Comparison of ENCODE assay signal across 17 cellular contexts in the genomic region with DNA sequence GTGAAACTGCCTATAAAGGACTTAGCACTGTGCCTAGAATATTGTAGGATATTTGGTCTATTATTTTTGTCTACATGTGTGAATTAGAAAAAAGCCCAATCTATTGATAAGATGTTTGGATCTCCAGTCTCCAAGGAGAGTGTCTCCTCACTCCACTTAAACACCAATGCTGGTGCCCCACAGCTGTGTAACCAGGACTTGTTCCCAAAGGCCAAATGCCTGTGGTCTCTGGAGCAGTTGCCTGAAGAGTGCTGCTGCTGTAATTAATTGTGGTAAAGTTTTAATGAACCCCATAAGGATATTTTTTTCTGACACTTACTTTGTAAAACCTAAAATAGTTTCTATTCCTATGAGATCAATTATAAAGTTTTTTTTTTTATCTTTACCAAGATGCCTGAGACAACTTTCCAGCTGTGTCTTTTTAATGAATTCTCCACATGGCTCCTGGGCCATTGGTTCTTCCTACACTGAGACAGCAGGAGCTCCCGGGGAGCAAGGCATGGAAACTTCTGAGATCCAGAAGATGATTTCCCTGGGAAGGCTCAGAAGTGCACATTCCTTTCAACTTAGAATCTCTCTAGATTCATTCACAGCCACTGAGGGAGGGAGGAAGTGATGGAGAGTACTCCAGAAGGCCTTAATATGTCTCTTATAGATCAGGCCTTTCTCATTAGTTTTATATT. TPM values are rescaled to one million over a fixed set of nuclear protein-coding genes. Genes with fewer than 3 reads are reported as not detected.
A peak's percentile ranks its signal among the peaks of the same experiment; 100 is the strongest.
DNase-seq lines count a peak whose midpoint lies in the region; ATAC-seq and TF ChIP-seq lines count a peak whose summit lies in the region.
"Had no signal": no experiment of that assay in that cellular context is flagged by ENCODE, and none has a peak within 500 bp of the region (broad histone marks: within the 10 kb centered on the region; RNA-seq: fewer than 3 reads in every experiment).

No MANE protein-coding gene starts in this region.

- ATAC-seq in right cardiac atrium (no peak), left ventricle myocardium superior (peak; percentile 81), upper lobe of right lung (no peak)
- ATAC-seq: GM12878, HepG2 had no signal

- TF ChIP-seq CTCF in left ventricle myocardium inferior (IDR thresholded peaks at IDR 0.05; ENCODE audit: borderline replicate concordance) = no peak
- TF ChIP-seq CTCF in VCaP (conservative IDR thresholded peaks at IDR 0.05) = no peak
- TF ChIP-seq CTCF in upper lobe of right lung (IDR thresholded peaks at IDR 0.05) = no peak

- H3K27ac ChIP-seq in left ventricle myocardium inferior (replicated peaks) (peak overlapping the region; percentile 55), right cardiac atrium (ENCODE audit: low read length) (no peak overlapping the region), VCaP (peak overlapping the region; percentile 2; the same call in 1 of the 2 replicates), upper lobe of right lung (peak overlapping the region; percentile 18)
- H3K27ac ChIP-seq: BLaER1 treated with 17β-estradiol and CSF1 and Interleukin-3, amounts not matched to agents 10 nM and 100 nM had no signal

- WGBS in right cardiac atrium = 43% methylated on average over 1 of the region's 1 CpG

- H3K9me3 ChIP-seq in left ventricle myocardium inferior (replicated peaks) (peaks cover 2% of the 10 kb centered on the region), right cardiac atrium (ENCODE audit: control insufficient read depth, low read length) (no peaks in the 10 kb centered on the region), upper lobe of right lung (no peaks in the 10 kb centered on the region)
- H3K9me3 ChIP-seq: BLaER1 treated with 17β-estradiol and CSF1 and Interleukin-3, amounts not matched to agents 10 nM and 100 nM had no signal

- intact Hi-C loops in left ventricle myocardium inferior (cut with micrococcal nuclease) = no loop called here
- intact Hi-C loops in right cardiac atrium (cut with DNase I) = no loop called here
- intact Hi-C loops in left ventricle myocardium superior (cut with micrococcal nuclease) = no loop called here
- intact Hi-C loops in upper lobe of right lung (cut with DNase I) = no loop called here

- H3K36me3 ChIP-seq in left ventricle myocardium inferior (no peaks in the 10 kb centered on the region), upper lobe of right lung (no peaks in the 10 kb centered on the region)
- H3K36me3 ChIP-seq: BLaER1 treated with 17β-estradiol and CSF1 and Interleukin-3, amounts not matched to agents 10 nM and 100 nM had no signal

- H3K4me1 ChIP-seq in left ventricle myocardium inferior (peaks cover 4% of the 10 kb centered on the region), right cardiac atrium (ENCODE audit: control insufficient read depth, insufficient read depth, low read length) (no peaks in the 10 kb centered on the region), upper lobe of right lung (no peaks in the 10 kb centered on the region)

- H3K4me3 ChIP-seq in left ventricle myocardium inferior = no peak overlapping the region
- no peak overlapping the region for H3K4me3 ChIP-seq in right cardiac atrium (ENCODE audit: low read length)
- no peak overlapping the region for H3K4me3 ChIP-seq in upper lobe of right lung
- H3K4me3 ChIP-seq: BLaER1 treated with 17β-estradiol and CSF1 and Interleukin-3, amounts not matched to agents 10 nM and 100 nM; GM12878 had no signal

- H3K27me3 ChIP-seq in left ventricle myocardium inferior (ENCODE audit: low read depth) (no peaks in the 10 kb centered on the region), right cardiac atrium (ENCODE audit: control insufficient read depth, insufficient read depth) (no peaks in the 10 kb centered on the region), upper lobe of right lung (no peaks in the 10 kb centered on the region)
- H3K27me3 ChIP-seq: BLaER1 treated with 17β-estradiol and CSF1 and Interleukin-3, amounts not matched to agents 10 nM and 100 nM had no signal

- DNase-seq in left ventricle myocardium inferior = no peak
- no peak for DNase-seq in right cardiac atrium
- no peak for DNase-seq in left ventricle myocardium superior
- DNase-seq in upper lobe of right lung = no peak
- no peak for DNase-seq in NCI-H526 treated with DMSO at 0.1 percent for 48 hours (lab: John Stamatoyannopoulos, UW)
- DNase-seq in AG08395 (ENCODE audit: low spot score) = no peak
- DNase-seq in HK-2 (ENCODE audit: unreplicated experiment) = no peak
- DNase-seq: CD4-positive, CD25-positive, alpha-beta regulatory T cell; GOT3; H9 had no signal

RNA-seq across cellular contexts. Expression of a gene that starts 11.2 kb away (rescaled TPM):
- total RNA-seq in left ventricle myocardium inferior (not detected), right cardiac atrium (not detected), left ventricle myocardium superior (not detected), upper lobe of right lung (not detected)
- polyA plus RNA-seq in right cardiac atrium = not detected
- total RNA-seq: CD4-positive, CD25-positive, alpha-beta regulatory T cell; Daoy; G401; GM12878; H9; HepG2 had no signal
- polyA plus RNA-seq: AG04450; CD4-positive, CD25-positive, alpha-beta regulatory T cell; HepG2 had no signal

RNA-seq across cellular contexts. Expression of a gene that starts 32.1 kb away (rescaled TPM):
- not detected for total RNA-seq in left ventricle myocardium inferior
- total RNA-seq in right cardiac atrium = not detected
- not detected for polyA plus RNA-seq in right cardiac atrium
- not detected for total RNA-seq in left ventricle myocardium superior
- total RNA-seq in upper lobe of right lung = not detected
- total RNA-seq: CD4-positive, CD25-positive, alpha-beta regulatory T cell; Daoy; G401; GM12878; HepG2 had no signal
- polyA plus RNA-seq: AG04450; CD4-positive, CD25-positive, alpha-beta regulatory T cell; GM12878 had no signal

RNA-seq across cellular contexts. Expression of a gene that starts 37.4 kb away (rescaled TPM):
- not detected for total RNA-seq in left ventricle myocardium inferior
- total RNA-seq in right cardiac atrium = not detected
- not detected for polyA plus RNA-seq in right cardiac atrium
- total RNA-seq in left ventricle myocardium superior = not detected
- total RNA-seq in upper lobe of right lung = not detected
- total RNA-seq: CD4-positive, CD25-positive, alpha-beta regulatory T cell; Daoy; G401; GM12878; H9; HepG2 had no signal
- polyA plus RNA-seq: AG04450; CD4-positive, CD25-positive, alpha-beta regulatory T cell; GM12878 had no signal

RNA-seq across cellular contexts. Expression of a gene that starts 48.5 kb away (rescaled TPM):
- not detected for total RNA-seq in left ventricle myocardium inferior
- total RNA-seq in right cardiac atrium = not detected
- polyA plus RNA-seq in right cardiac atrium = not detected
- not detected for total RNA-seq in left ventricle myocardium superior
- not detected for total RNA-seq in upper lobe of right lung
- total RNA-seq: CD4-positive, CD25-positive, alpha-beta regulatory T cell; Daoy; G401; GM12878; H9; HepG2 had no signal
- polyA plus RNA-seq: AG04450, GM12878 had no signal
